ENCODE assay signal across 8 cellular contexts in genomic region chr9:6757132-6757987, GRCh38. TPM values are rescaled to one million over a fixed set of nuclear protein-coding genes. Genes with fewer than 3 reads are reported as not detected.
DNase-seq lines count a peak whose midpoint lies in the region; ATAC-seq, FAIRE-seq and TF ChIP-seq lines count a peak whose summit lies in the region.

Gene KDM4C, plus strand, starts transcription at chr9:6757973. Its CDS starts 35,016 bp downstream, at chr9:6792989.

- peak; percentile 83 for ATAC-seq in GM18498 (IDR thresholded peaks at IDR 0.05; ENCODE audit: unreplicated experiment)
- peak; percentile 79 for ATAC-seq in HG02884 (IDR thresholded peaks at IDR 0.05; ENCODE audit: unreplicated experiment)
- peak; percentile 81 for ATAC-seq in T-helper 17 cell

- H3K9me3 ChIP-seq in T-helper 17 cell (ENCODE audit: control insufficient read depth, low read length, poor library complexity, severe bottlenecking) (no peaks in the 10 kb centered on the region), ascending aorta (no peaks in the 10 kb centered on the region), right atrium auricular region (no peaks in the 10 kb centered on the region)

- H3K4me3 Mint-ChIP-seq in T-helper 17 cell, result peak within 1 kb of the TSS; percentile 96

- TF ChIP-seq CTCF in ascending aorta (IDR thresholded peaks at IDR 0.05) (no peak), right atrium auricular region (IDR thresholded peaks at IDR 0.05) (no peak)

- DNase-seq in NCI-H146 treated with DMSO at 0.1 percent for 48 hours (lab: John Stamatoyannopoulos, UW; ENCODE audit: unreplicated experiment), result peak; percentile 91
- peak; percentile 73 to 92 (median 74) for DNase-seq in T-helper 17 cell
- DNase-seq in ascending aorta (ENCODE audit: low spot score in 2 of 2), result peak; percentile 88 to 98
- DNase-seq in right atrium auricular region (ENCODE audit: low spot score), result peak; percentile 96
- peak; percentile 79 for DNase-seq in pulmonary artery endothelial cell (ENCODE audit: low read depth, low spot score)
- DNase-seq in urothelium cell line (ENCODE audit: low spot score), result peak; percentile 81

- H3K27me3 ChIP-seq in ascending aorta (no peaks in the 10 kb centered on the region), right atrium auricular region (no peaks in the 10 kb centered on the region)

- H3K4me1 Mint-ChIP-seq in T-helper 17 cell, result peaks cover 28% of the 10 kb centered on the region

- intact Hi-C loops in ascending aorta (cut with DNase I), result loop anchor here (1.0 to 5.0 kb wide), 4 partner anchors 53 to 750 kb away; partner anchors contain the start of gene IL33

- no peaks in the 10 kb centered on the region for H3K36me3 Mint-ChIP-seq in T-helper 17 cell (ENCODE audit: low read depth)

- H3K4me1 ChIP-seq in ascending aorta, result peaks cover 3 to 4% of the 10 kb centered on the region in 2 donors
- peaks cover 0 to 15% of the 10 kb centered on the region in 2 donors for H3K4me1 ChIP-seq in right atrium auricular region

- no peak for FAIRE-seq in urothelium cell line (lab: Jason Lieb, UNC)

- H3K27me3 Mint-ChIP-seq in T-helper 17 cell, result no peaks in the 10 kb centered on the region

- peak within 1 kb of the TSS; percentile 98 to 99 for H3K27ac ChIP-seq in ascending aorta
- peak within 1 kb of the TSS; percentile 98 to 99 for H3K27ac ChIP-seq in right atrium auricular region

- no peaks in the 10 kb centered on the region for H3K36me3 ChIP-seq in ascending aorta
- H3K36me3 ChIP-seq in right atrium auricular region, result no peaks in the 10 kb centered on the region

- H3K4me3 ChIP-seq in ascending aorta (peak within 1 kb of the TSS; percentile 66 to 98), right atrium auricular region (peak within 1 kb of the TSS; percentile 86 to 98)

- H3K27ac Mint-ChIP-seq in T-helper 17 cell, result peak within 1 kb of the TSS; percentile 97

RNA-seq across cellular contexts. Expression of gene KDM4C, which starts in this region (rescaled TPM):
- total RNA-seq in T-helper 17 cell, result 10 to 100 TPM; 97.7 to 98.6 TPM
- total RNA-seq in ascending aorta, result 12.7 TPM
- total RNA-seq in right atrium auricular region, result 10 to 100 TPM; 11.0 to 11.9 TPM
- 15.8 and 18.5 TPM in 2 replicates for total RNA-seq in pulmonary artery endothelial cell

Comparison
In these comparisons a context has a peak if more than half of its experiments do, and no peak if none do; other contexts are left out.
1. Peak in every context shown above with its lines: DNase-seq, ATAC-seq, H3K4me3 ChIP-seq and H3K27ac ChIP-seq.